7 cellular contexts compared by ENCODE assay signal in the genomic region with DNA sequence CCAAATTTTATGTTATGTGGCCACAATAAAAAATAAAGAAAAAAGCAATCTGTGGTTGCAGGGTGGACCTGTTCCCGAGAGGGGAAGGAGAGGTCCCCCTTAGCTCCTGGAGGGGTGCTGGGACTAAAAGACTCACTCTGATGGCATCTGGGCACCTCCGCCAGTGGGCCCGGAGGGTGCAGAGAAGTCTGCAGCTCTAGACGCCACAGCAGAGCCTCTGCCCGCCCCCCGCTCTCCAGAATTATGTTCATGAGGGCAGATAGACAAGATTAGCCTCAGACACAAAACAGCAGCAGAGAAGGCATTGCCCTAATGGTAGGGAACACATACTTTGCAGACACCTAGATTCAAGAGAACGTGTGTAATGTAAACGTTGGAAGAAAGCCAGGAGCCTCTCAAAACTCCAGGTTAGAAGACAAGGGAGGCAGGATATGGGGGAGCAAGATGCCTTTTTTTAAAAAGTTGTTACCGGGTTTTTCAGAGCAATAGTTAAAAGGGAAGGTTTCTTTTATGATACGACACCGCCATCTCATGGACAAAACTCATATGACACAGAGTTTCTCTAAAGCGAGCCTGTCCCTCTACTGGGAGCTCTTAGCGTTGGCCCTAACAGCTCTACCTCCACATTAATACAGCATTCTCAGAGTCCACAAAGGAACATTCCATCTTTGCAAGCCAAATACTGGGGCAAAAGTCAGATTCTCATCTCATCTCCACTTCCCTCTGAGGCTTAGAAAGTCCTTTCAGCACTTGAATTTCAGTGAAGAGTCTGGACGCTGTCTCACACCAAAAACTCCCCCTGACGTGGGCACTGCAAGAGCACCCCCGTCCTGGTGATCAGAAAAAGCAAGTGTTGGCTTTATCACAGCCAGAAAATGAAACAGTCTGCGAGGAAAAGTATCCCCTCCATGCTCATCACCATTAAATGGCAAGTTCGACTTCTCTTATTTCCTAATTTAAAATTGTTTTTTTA. TPM values are rescaled to one million over a fixed set of nuclear protein-coding genes. Genes with fewer than 3 reads are reported as not detected.
DNase-seq lines count a peak whose midpoint lies in the region; ATAC-seq lines count a peak whose summit lies in the region.

No MANE protein-coding gene starts in this region.

- no peak overlapping the region for H3K4me2 ChIP-seq in neuronal stem cell (ENCODE audit: insufficient read depth, low read length, poor library complexity, severe bottlenecking)

- H2AK5ac ChIP-seq in neuronal stem cell (ENCODE audit: low read depth, low read length) = no peak overlapping the region

- H3K4ac ChIP-seq in neuronal stem cell (ENCODE audit: low read length) = no peak overlapping the region

- no peak overlapping the region for H4K8ac ChIP-seq in neuronal stem cell (ENCODE audit: low read depth, low read length)

- peak overlapping the region; percentile 71 for H3K18ac ChIP-seq in neuronal stem cell (ENCODE audit: low read length)

- no peak overlapping the region for H3K4me3 ChIP-seq in neuronal stem cell (ENCODE audit: low read length in 2 of 2)

- ATAC-seq in HG02938 (IDR thresholded peaks at IDR 0.05; ENCODE audit: unreplicated experiment) (peak; percentile 67), HG02763 (IDR thresholded peaks at IDR 0.05; ENCODE audit: unreplicated experiment) (no peak)

- peaks cover 0 to 4% of the 10 kb centered on the region in 2 donors for H3K4me1 ChIP-seq in neuronal stem cell (ENCODE audit: control insufficient read depth in 2 of 2, insufficient read depth in 1 of 2, low read depth in 1 of 2, low read length in 2 of 2)

- H3K9me3 ChIP-seq in neuronal stem cell (replicated peaks in 1 of 2; ENCODE audit: control insufficient read depth in 2 of 2, insufficient read depth in 1 of 2, low read depth in 1 of 2, low read length in 2 of 2) = no peaks in the 10 kb centered on the region

- no peak overlapping the region for H4K91ac ChIP-seq in neuronal stem cell (ENCODE audit: low read depth, low read length, poor library complexity)

- no peaks in the 10 kb centered on the region for H3K36me3 ChIP-seq in neuronal stem cell (replicated peaks in 1 of 2; ENCODE audit: control insufficient read depth in 2 of 2, insufficient read depth in 2 of 2, low read length in 2 of 2)

- WGBS in neuronal stem cell (ENCODE audit: extremely low coverage in 2 of 2, insufficient read length in 2 of 2, insufficient replicate concordance in 1 of 2), 2 donors = no CpG with 5 or more reads among the region's 18 CpGs

- peak; percentile 80 for DNase-seq in G401 (ENCODE audit: low spot score)
- peak; percentile 19 to 57 for DNase-seq in NOMO-1 (lab: John Stamatoyannopoulos, UW; ENCODE audit: unreplicated experiment in 2 of 2)
- DNase-seq in activated CD8-positive, alpha-beta memory T cell treated with anti-CD3 and anti-CD28 coated beads, Interleukin-2, amount 50 U/mL, for 48 hours = peak; percentile 61
- DNase-seq in fibroblast of the conjunctiva (ENCODE audit: low read depth) = peak; percentile 42
- DNase-seq in neuronal stem cell (ENCODE audit: low spot score) = peak; percentile 73

- no peak overlapping the region for H2BK15ac ChIP-seq in neuronal stem cell (ENCODE audit: low read length)

- H2AFZ ChIP-seq in neuronal stem cell (ENCODE audit: low read length) = peak overlapping the region; percentile 56

- H3K9ac ChIP-seq in neuronal stem cell (ENCODE audit: low read depth, low read length, poor library complexity) = no peak overlapping the region

- in situ Hi-C loops in G401 (cut with HindIII; ENCODE audit: low sequenced_read_pairs) = no loop called here

- no peak overlapping the region for H2BK12ac ChIP-seq in neuronal stem cell (ENCODE audit: low read length)

- no peak overlapping the region for H2BK5ac ChIP-seq in neuronal stem cell (ENCODE audit: low read length)

- H3K14ac ChIP-seq in neuronal stem cell (ENCODE audit: low read length) = no peak overlapping the region

- H3K27me3 ChIP-seq in neuronal stem cell (ENCODE audit: control insufficient read depth in 3 of 3, insufficient read depth in 3 of 3, low read depth in 1 of 3, low read length in 3 of 3) = no peaks in the 10 kb centered on the region

- no peak overlapping the region for H3K27ac ChIP-seq in neuronal stem cell (replicated peaks; ENCODE audit: low read length)

- H2BK120ac ChIP-seq in neuronal stem cell (ENCODE audit: low read depth, low read length) = no peak overlapping the region

- H3K23ac ChIP-seq in neuronal stem cell (ENCODE audit: low read depth, low read length, poor library complexity) = no peak overlapping the region

- H3K79me1 ChIP-seq in neuronal stem cell (ENCODE audit: low read depth, low read length) = no peaks in the 10 kb centered on the region

RNA-seq across cellular contexts. Expression of a gene that starts 47.2 kb away (rescaled TPM):
- total RNA-seq in G401 (2014; rRNA removed; shearing (Covaris generic)) = 0.68 TPM in 1 of 2 replicates, not detected in the other
- not detected for polyA plus RNA-seq in neuronal stem cell (2013, experiment 1 of 2)
- not detected for polyA plus RNA-seq in neuronal stem cell (2013, experiment 2 of 2)
